19 cellular contexts compared by ENCODE assay signal in genomic region chr2:228369400-228370031, GRCh38.
A peak's percentile ranks its signal among the peaks of the same experiment; 100 is the strongest.
DNase-seq lines count a peak whose midpoint lies in the region; ATAC-seq lines count a peak whose summit lies in the region.
"Had no signal": no experiment of that assay in that cellular context is flagged by ENCODE, and none has a peak within 500 bp of the region (broad histone marks: within the 10 kb centered on the region; RNA-seq: fewer than 3 reads in every experiment).

No MANE protein-coding gene starts in this region.

- H3K9ac ChIP-seq in neuronal stem cell (ENCODE audit: low read depth, low read length, poor library complexity): peak overlapping the region; percentile 44
- H3K9ac ChIP-seq: BLaER1 had no signal

- no peaks in the 10 kb centered on the region for H3K79me1 ChIP-seq in neuronal stem cell (ENCODE audit: low read depth, low read length)

- in situ Hi-C loops in G401 (cut with HindIII; ENCODE audit: low sequenced_read_pairs): no loop called here

- no peak overlapping the region for H4K8ac ChIP-seq in neuronal stem cell (ENCODE audit: low read depth, low read length)

- H3K36me3 ChIP-seq in neuronal stem cell (replicated peaks in 1 of 2; ENCODE audit: control insufficient read depth in 2 of 2, insufficient read depth in 2 of 2, low read length in 2 of 2): no peaks in the 10 kb centered on the region
- H3K36me3 ChIP-seq: BLaER1, HAP-1 had no signal

- no peak overlapping the region for H2AK5ac ChIP-seq in neuronal stem cell (ENCODE audit: low read depth, low read length)

- no peak for ATAC-seq in HG03095 (IDR thresholded peaks at IDR 0.05; ENCODE audit: unreplicated experiment)
- ATAC-seq: CD8-positive, alpha-beta T cell had no signal

- H3K27ac ChIP-seq in neuronal stem cell (replicated peaks; ENCODE audit: low read length): no peak overlapping the region
- H3K27ac ChIP-seq: 22Rv1, BLaER1, C4-2B had no signal

- peak overlapping the region; percentile 56 for H3K14ac ChIP-seq in neuronal stem cell (ENCODE audit: low read length)

- no peak overlapping the region for H2BK12ac ChIP-seq in neuronal stem cell (ENCODE audit: low read length)

- H2BK15ac ChIP-seq in neuronal stem cell (ENCODE audit: low read length): no peak overlapping the region

- no peak overlapping the region for H3K4me3 ChIP-seq in neuronal stem cell (ENCODE audit: low read length in 2 of 2)
- H3K4me3 ChIP-seq: BLaER1, HAP-1 had no signal

- no peak overlapping the region for H3K4ac ChIP-seq in neuronal stem cell (ENCODE audit: low read length)

- H3K18ac ChIP-seq in neuronal stem cell (ENCODE audit: low read length): no peak overlapping the region

- H2BK5ac ChIP-seq in neuronal stem cell (ENCODE audit: low read length): no peak overlapping the region

- no peaks in the 10 kb centered on the region for H3K27me3 ChIP-seq in neuronal stem cell (ENCODE audit: control insufficient read depth in 3 of 3, insufficient read depth in 3 of 3, low read depth in 1 of 3, low read length in 3 of 3)
- H3K27me3 ChIP-seq: BLaER1 had no signal

- H3K9me3 ChIP-seq in neuronal stem cell (replicated peaks in 1 of 2; ENCODE audit: control insufficient read depth in 2 of 2, insufficient read depth in 1 of 2, low read depth in 1 of 2, low read length in 2 of 2): no peaks in the 10 kb centered on the region
- H3K9me3 ChIP-seq: BLaER1, Caco-2, HAP-1 had no signal

- WGBS in neuronal stem cell (ENCODE audit: extremely low coverage in 2 of 2, insufficient read length in 2 of 2, insufficient replicate concordance in 1 of 2), 2 donors: no CpG with 5 or more reads among the region's 5 CpGs

- H4K91ac ChIP-seq in neuronal stem cell (ENCODE audit: low read depth, low read length, poor library complexity): no peak overlapping the region

- peak; percentile 8 for DNase-seq in NCI-H1694 treated with DMSO at 0.1 percent for 48 hours (lab: John Stamatoyannopoulos, UW)
- DNase-seq in NCI-H1694 (lab: John Stamatoyannopoulos, UW): no peak
- peak; percentile 61 for DNase-seq in G401 (ENCODE audit: low spot score)
- DNase-seq in cerebellar cortex (ENCODE audit: low spot score): peak; percentile 51
- no peak for DNase-seq in neuronal stem cell (ENCODE audit: low spot score)
- no peak for DNase-seq in SW480 (ENCODE audit: low spot score)
- no peak for DNase-seq in T-helper 1 cell
- DNase-seq: Caco-2; CD4-positive, CD25-positive, alpha-beta regulatory T cell; CD8-positive, alpha-beta T cell; DMS53; DMS79 treated with DMSO at 0.1 percent for 48 hours; GOT3; HFFc6 had no signal

- no peak overlapping the region for H2BK120ac ChIP-seq in neuronal stem cell (ENCODE audit: low read depth, low read length)

- H3K4me2 ChIP-seq in neuronal stem cell (ENCODE audit: insufficient read depth, low read length, poor library complexity, severe bottlenecking): no peak overlapping the region
- H3K4me2 ChIP-seq: BLaER1 had no signal

- H2AFZ ChIP-seq in neuronal stem cell (ENCODE audit: low read length): no peak overlapping the region

- H3K23ac ChIP-seq in neuronal stem cell (ENCODE audit: low read depth, low read length, poor library complexity): no peak overlapping the region

- no peaks in the 10 kb centered on the region for H3K4me1 ChIP-seq in neuronal stem cell (ENCODE audit: control insufficient read depth in 2 of 2, insufficient read depth in 1 of 2, low read depth in 1 of 2, low read length in 2 of 2)
- H3K4me1 ChIP-seq: BLaER1, Caco-2 had no signal

Comparison
In these comparisons a context has a peak if more than half of its experiments do, and no peak if none do; other contexts are left out.
1. DNase-seq: peak in NCI-H1694 treated with DMSO at 0.1 percent for 48 hours (single experiment), G401 (single experiment) and cerebellar cortex (single experiment); none in NCI-H1694 (single experiment), neuronal stem cell (single experiment), SW480 (single experiment) and T-helper 1 cell (0 of 5).